In the genomic region with DNA sequence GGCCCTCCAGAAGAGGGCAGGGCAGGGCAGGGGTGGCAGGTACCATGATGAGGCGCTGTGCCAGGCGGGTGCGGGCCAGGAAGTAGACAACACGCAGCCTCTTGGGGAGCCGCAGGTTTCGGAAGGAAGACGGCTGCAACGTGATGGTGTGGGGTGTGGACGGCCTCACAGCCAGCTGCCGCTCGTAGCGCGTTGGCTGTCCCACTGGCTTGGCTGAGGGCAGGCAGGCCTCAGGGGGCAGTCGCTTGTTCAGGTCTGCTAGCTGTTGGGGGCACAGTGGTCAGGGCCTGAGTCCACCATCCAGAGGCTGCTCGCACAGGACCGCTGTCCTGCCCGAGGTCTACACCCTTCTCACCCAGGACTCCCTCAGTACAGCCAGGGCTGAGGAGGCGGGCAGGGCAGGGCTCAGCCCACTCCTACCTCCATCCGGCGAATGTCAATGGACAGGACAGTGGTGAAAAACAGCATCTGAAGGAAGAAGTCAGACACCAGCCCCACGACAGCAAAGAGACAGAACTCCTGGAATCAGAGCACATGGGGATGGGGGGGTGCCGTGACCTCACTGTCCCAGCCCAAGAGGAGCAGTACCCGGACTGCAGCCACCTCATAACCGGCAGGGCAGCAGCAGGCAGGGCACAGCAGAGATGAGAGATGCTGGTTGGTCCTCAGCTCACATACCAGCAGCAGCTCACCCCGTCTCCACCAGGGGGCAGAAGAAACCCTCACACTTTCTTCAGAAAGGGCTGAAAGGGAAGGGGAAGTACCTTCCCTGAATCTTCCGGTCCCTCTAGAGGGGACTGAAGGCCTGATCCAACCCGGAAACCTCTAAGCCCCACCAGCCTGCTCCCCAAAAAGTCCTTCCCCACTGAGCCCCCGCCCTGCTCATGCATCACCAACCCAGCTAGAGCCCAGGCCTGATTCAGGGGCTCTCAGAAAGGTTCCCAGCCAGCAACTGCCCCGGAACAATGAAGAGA, we compare ENCODE assay signal across 1 cellular context.
TF ChIP-seq lines count a peak whose summit lies in the region.

No MANE protein-coding gene starts in this region.

TF ChIP-seq in GM12878, 131 proteins besides CTCF, POLR2A, EP300 and RAD21 (continued from another document and continues in another):
- TF ChIP-seq, protein P1, sequence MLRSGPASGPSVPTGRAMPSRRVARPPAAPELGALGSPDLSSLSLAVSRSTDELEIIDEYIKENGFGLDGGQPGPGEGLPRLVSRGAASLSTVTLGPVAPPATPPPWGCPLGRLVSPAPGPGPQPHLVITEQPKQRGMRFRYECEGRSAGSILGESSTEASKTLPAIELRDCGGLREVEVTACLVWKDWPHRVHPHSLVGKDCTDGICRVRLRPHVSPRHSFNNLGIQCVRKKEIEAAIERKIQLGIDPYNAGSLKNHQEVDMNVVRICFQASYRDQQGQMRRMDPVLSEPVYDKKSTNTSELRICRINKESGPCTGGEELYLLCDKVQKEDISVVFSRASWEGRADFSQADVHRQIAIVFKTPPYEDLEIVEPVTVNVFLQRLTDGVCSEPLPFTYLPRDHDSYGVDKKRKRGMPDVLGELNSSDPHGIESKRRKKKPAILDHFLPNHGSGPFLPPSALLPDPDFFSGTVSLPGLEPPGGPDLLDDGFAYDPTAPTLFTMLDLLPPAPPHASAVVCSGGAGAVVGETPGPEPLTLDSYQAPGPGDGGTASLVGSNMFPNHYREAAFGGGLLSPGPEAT (IDR thresholded peaks at IDR 0.05; ENCODE audit: low read depth) = peak; percentile 34; the same call in 1 of the 2 replicates
- TF ChIP-seq TBL1XR1 (IDR thresholded peaks at IDR 0.05; ENCODE audit: low read depth, low read length) (no peak), MEF2A (IDR thresholded peaks at IDR 0.05; ENCODE audit: insufficient read depth, low read depth, low read length) (no peak), YBX1 (IDR thresholded peaks at IDR 0.05) (no peak), STAT3 (IDR thresholded peaks at IDR 0.05; ENCODE audit: low read depth, low read length) (no peak), SMARCA5 (IDR thresholded peaks at IDR 0.05) (peak; percentile 23; the same call in 1 of the 2 replicates), CBX5 (IDR thresholded peaks at IDR 0.05; ENCODE audit: low read depth) (no peak), CHD1 (IDR thresholded peaks at IDR 0.05; ENCODE audit: low read depth, low read length) (no peak), SUPT20H (IDR thresholded peaks at IDR 0.05; ENCODE audit: borderline replicate concordance, control insufficient read depth, low read depth, low read length) (no peak), FOS (IDR thresholded peaks at IDR 0.05; ENCODE audit: borderline replicate concordance, extremely low read depth, insufficient read length) (no peak), SREBF1 (IDR thresholded peaks at IDR 0.05; ENCODE audit: low read length) (no peak), JUNB (IDR thresholded peaks at IDR 0.05) (no peak), IKZF2 (IDR thresholded peaks at IDR 0.05) (no peak), KDM1A (IDR thresholded peaks at IDR 0.05; ENCODE audit: borderline replicate concordance) (no peak), NR2C1 (IDR thresholded peaks at IDR 0.05) (peak; percentile 80), FOXM1 (IDR thresholded peaks at IDR 0.05; ENCODE audit: low read depth, low read length) (no peak), TAF1 (IDR thresholded peaks at IDR 0.05; ENCODE audit: borderline replicate concordance, low read depth, low read length) (no peak), RB1 (IDR thresholded peaks at IDR 0.05; ENCODE audit: borderline replicate concordance) (peak; percentile 31; the same call in 1 of the 2 replicates), SUZ12 (IDR thresholded peaks at IDR 0.05; ENCODE audit: unreplicated experiment) (no peak), NFYA (IDR thresholded peaks at IDR 0.05; ENCODE audit: borderline replicate concordance, low read depth, low read length) (no peak), PML (IDR thresholded peaks at IDR 0.05; ENCODE audit: low read length) (no peak), TCF3 (IDR thresholded peaks at IDR 0.05; ENCODE audit: borderline replicate concordance, insufficient read depth, low read depth, low read length) (no peak), RCOR1 (conservative IDR thresholded peaks at IDR 0.05; ENCODE audit: low read depth, low read length) (no peak), KAT2A (conservative IDR thresholded peaks at IDR 0.05; ENCODE audit: control insufficient read depth, low read depth, low read length) (no peak), ZZZ3 (IDR thresholded peaks at IDR 0.05; ENCODE audit: control insufficient read depth, insufficient read length, low read depth) (no peak), SRF (IDR thresholded peaks at IDR 0.05; ENCODE audit: low read depth in 2 of 2, low read length in 2 of 2) (no peak), HDGF (IDR thresholded peaks at IDR 0.05) (peak; percentile 71), EED (IDR thresholded peaks at IDR 0.05; ENCODE audit: low read depth) (no peak), ASH2L (IDR thresholded peaks at IDR 0.05; ENCODE audit: borderline replicate concordance, low read depth) (no peak), RELA (IDR thresholded peaks at IDR 0.05; ENCODE audit: borderline replicate concordance, partially characterized antibody) (peak; percentile 51)
- TF ChIP-seq, protein P2, sequence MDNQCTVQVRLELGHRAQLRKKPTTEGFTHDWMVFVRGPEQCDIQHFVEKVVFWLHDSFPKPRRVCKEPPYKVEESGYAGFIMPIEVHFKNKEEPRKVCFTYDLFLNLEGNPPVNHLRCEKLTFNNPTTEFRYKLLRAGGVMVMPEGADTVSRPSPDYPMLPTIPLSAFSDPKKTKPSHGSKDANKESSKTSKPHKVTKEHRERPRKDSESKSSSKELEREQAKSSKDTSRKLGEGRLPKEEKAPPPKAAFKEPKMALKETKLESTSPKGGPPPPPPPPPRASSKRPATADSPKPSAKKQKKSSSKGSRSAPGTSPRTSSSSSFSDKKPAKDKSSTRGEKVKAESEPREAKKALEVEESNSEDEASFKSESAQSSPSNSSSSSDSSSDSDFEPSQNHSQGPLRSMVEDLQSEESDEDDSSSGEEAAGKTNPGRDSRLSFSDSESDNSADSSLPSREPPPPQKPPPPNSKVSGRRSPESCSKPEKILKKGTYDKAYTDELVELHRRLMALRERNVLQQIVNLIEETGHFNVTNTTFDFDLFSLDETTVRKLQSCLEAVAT (IDR thresholded peaks at IDR 0.05) = 0 out of 2 replicates have a peak, but pooled peaks have one; percentile 21
- TF ChIP-seq, protein P3, sequence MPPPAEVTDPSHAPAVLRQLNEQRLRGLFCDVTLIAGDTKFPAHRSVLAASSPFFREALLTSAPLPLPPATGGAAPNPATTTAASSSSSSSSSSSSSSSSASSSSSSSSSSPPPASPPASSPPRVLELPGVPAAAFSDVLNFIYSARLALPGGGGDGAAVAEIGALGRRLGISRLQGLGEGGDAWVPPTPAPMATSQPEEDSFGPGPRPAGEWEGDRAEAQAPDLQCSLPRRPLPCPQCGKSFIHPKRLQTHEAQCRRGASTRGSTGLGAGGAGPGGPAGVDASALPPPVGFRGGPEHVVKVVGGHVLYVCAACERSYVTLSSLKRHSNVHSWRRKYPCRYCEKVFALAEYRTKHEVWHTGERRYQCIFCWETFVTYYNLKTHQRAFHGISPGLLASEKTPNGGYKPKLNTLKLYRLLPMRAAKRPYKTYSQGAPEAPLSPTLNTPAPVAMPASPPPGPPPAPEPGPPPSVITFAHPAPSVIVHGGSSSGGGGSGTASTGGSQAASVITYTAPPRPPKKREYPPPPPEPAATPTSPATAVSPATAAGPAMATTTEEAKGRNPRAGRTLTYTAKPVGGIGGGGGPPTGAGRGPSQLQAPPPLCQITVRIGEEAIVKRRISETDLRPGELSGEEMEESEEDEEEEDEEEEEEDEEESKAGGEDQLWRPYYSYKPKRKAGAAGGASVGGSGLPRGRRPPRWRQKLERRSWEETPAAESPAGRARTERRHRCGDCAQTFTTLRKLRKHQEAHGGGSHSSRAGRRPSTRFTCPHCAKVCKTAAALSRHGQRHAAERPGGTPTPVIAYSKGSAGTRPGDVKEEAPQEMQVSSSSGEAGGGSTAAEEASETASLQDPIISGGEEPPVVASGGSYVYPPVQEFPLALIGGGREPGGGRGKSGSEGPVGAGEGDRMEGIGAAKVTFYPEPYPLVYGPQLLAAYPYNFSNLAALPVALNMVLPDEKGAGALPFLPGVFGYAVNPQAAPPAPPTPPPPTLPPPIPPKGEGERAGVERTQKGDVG (CRISPR knock-in tag; IDR thresholded peaks at IDR 0.05) = no peak
- TF ChIP-seq, protein P4, sequence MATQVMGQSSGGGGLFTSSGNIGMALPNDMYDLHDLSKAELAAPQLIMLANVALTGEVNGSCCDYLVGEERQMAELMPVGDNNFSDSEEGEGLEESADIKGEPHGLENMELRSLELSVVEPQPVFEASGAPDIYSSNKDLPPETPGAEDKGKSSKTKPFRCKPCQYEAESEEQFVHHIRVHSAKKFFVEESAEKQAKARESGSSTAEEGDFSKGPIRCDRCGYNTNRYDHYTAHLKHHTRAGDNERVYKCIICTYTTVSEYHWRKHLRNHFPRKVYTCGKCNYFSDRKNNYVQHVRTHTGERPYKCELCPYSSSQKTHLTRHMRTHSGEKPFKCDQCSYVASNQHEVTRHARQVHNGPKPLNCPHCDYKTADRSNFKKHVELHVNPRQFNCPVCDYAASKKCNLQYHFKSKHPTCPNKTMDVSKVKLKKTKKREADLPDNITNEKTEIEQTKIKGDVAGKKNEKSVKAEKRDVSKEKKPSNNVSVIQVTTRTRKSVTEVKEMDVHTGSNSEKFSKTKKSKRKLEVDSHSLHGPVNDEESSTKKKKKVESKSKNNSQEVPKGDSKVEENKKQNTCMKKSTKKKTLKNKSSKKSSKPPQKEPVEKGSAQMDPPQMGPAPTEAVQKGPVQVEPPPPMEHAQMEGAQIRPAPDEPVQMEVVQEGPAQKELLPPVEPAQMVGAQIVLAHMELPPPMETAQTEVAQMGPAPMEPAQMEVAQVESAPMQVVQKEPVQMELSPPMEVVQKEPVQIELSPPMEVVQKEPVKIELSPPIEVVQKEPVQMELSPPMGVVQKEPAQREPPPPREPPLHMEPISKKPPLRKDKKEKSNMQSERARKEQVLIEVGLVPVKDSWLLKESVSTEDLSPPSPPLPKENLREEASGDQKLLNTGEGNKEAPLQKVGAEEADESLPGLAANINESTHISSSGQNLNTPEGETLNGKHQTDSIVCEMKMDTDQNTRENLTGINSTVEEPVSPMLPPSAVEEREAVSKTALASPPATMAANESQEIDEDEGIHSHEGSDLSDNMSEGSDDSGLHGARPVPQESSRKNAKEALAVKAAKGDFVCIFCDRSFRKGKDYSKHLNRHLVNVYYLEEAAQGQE (IDR thresholded peaks at IDR 0.05; ENCODE audit: low read depth, low read length) = no peak
- TF ChIP-seq, protein P5, sequence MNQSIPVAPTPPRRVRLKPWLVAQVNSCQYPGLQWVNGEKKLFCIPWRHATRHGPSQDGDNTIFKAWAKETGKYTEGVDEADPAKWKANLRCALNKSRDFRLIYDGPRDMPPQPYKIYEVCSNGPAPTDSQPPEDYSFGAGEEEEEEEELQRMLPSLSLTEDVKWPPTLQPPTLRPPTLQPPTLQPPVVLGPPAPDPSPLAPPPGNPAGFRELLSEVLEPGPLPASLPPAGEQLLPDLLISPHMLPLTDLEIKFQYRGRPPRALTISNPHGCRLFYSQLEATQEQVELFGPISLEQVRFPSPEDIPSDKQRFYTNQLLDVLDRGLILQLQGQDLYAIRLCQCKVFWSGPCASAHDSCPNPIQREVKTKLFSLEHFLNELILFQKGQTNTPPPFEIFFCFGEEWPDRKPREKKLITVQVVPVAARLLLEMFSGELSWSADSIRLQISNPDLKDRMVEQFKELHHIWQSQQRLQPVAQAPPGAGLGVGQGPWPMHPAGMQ (IDR thresholded peaks at IDR 0.05; ENCODE audit: borderline replicate concordance) = no peak
- TF ChIP-seq, protein P6, sequence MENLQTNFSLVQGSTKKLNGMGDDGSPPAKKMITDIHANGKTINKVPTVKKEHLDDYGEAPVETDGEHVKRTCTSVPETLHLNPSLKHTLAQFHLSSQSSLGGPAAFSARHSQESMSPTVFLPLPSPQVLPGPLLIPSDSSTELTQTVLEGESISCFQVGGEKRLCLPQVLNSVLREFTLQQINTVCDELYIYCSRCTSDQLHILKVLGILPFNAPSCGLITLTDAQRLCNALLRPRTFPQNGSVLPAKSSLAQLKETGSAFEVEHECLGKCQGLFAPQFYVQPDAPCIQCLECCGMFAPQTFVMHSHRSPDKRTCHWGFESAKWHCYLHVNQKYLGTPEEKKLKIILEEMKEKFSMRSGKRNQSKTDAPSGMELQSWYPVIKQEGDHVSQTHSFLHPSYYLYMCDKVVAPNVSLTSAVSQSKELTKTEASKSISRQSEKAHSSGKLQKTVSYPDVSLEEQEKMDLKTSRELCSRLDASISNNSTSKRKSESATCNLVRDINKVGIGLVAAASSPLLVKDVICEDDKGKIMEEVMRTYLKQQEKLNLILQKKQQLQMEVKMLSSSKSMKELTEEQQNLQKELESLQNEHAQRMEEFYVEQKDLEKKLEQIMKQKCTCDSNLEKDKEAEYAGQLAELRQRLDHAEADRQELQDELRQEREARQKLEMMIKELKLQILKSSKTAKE (IDR thresholded peaks at IDR 0.05; ENCODE audit: low read depth, poor library complexity, severe bottlenecking) = no peak
- TF ChIP-seq, protein P7, sequence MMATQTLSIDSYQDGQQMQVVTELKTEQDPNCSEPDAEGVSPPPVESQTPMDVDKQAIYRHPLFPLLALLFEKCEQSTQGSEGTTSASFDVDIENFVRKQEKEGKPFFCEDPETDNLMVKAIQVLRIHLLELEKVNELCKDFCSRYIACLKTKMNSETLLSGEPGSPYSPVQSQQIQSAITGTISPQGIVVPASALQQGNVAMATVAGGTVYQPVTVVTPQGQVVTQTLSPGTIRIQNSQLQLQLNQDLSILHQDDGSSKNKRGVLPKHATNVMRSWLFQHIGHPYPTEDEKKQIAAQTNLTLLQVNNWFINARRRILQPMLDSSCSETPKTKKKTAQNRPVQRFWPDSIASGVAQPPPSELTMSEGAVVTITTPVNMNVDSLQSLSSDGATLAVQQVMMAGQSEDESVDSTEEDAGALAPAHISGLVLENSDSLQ (IDR thresholded peaks at IDR 0.05) = no peak
- TF ChIP-seq, protein P8, sequence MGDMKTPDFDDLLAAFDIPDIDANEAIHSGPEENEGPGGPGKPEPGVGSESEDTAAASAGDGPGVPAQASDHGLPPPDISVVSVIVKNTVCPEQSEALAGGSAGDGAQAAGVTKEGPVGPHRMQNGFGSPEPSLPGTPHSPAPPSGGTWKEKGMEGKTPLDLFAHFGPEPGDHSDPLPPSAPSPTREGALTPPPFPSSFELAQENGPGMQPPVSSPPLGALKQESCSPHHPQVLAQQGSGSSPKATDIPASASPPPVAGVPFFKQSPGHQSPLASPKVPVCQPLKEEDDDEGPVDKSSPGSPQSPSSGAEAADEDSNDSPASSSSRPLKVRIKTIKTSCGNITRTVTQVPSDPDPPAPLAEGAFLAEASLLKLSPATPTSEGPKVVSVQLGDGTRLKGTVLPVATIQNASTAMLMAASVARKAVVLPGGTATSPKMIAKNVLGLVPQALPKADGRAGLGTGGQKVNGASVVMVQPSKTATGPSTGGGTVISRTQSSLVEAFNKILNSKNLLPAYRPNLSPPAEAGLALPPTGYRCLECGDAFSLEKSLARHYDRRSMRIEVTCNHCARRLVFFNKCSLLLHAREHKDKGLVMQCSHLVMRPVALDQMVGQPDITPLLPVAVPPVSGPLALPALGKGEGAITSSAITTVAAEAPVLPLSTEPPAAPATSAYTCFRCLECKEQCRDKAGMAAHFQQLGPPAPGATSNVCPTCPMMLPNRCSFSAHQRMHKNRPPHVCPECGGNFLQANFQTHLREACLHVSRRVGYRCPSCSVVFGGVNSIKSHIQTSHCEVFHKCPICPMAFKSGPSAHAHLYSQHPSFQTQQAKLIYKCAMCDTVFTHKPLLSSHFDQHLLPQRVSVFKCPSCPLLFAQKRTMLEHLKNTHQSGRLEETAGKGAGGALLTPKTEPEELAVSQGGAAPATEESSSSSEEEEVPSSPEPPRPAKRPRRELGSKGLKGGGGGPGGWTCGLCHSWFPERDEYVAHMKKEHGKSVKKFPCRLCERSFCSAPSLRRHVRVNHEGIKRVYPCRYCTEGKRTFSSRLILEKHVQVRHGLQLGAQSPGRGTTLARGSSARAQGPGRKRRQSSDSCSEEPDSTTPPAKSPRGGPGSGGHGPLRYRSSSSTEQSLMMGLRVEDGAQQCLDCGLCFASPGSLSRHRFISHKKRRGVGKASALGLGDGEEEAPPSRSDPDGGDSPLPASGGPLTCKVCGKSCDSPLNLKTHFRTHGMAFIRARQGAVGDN (IDR thresholded peaks at IDR 0.05) = 0 out of 2 replicates have a peak, but pooled peaks have one; percentile 29
